Comparison of ENCODE assay signal across 16 cellular contexts in the genomic region with DNA sequence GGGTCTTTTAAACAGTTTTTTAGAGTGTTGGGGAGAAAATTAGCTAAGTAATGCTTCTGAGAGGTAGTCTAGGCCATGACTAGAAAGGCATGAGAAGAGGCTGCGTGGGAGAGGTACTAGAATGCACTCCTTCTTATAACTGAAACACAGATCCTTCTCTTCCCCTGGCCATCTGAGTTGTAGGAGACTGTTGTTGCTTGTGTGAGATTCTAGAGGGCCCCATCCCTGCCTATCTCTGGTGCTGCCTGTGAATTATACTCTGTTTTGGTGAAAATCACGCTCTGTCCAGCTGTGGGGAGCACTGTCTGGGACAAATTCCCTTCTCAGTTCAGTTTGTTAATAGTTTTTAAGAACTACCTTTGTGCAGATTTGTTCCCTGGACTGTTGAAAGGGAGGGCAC. TPM values are rescaled to one million over a fixed set of nuclear protein-coding genes. Genes with fewer than 3 reads are reported as not detected.
A peak's percentile ranks its signal among the peaks of the same experiment; 100 is the strongest.
DNase-seq lines count a peak whose midpoint lies in the region; ATAC-seq and TF ChIP-seq lines count a peak whose summit lies in the region.
"Had no signal": no experiment of that assay in that cellular context is flagged by ENCODE, and none has a peak within 500 bp of the region (broad histone marks: within the 10 kb centered on the region; RNA-seq: fewer than 3 reads in every experiment).

No MANE protein-coding gene starts in this region.

- H3K4me3 Mint-ChIP-seq in activated CD4-positive, alpha-beta T cell treated with anti-CD3 and anti-CD28 coated beads, Interleukin-2, amount 10 ng/mL, durations not matched to agents 7 days and 5 days, result no peak overlapping the region
- H3K4me3 Mint-ChIP-seq: T-helper 17 cell had no signal

- H3K27me3 ChIP-seq in iPS-18a (ENCODE audit: control insufficient read depth, insufficient read depth, low read length) (no peaks in the 10 kb centered on the region), gastrocnemius medialis (no peaks in the 10 kb centered on the region)
- H3K27me3 ChIP-seq: body of pancreas had no signal

- H3K9me3 ChIP-seq in iPS-18a (ENCODE audit: control insufficient read depth, low read depth, low read length), result no peaks in the 10 kb centered on the region
- no peaks in the 10 kb centered on the region for H3K9me3 ChIP-seq in gastrocnemius medialis
- H3K9me3 ChIP-seq: body of pancreas had no signal

- no peak for TF ChIP-seq CTCF in gastrocnemius medialis (IDR thresholded peaks at IDR 0.05 in 4 of 5, conservative IDR thresholded peaks at IDR 0.05 in 1 of 5)

- H3K4me3 ChIP-seq in iPS-18a (ENCODE audit: low read length) (no peak overlapping the region), gastrocnemius medialis (no peak overlapping the region)
- H3K4me3 ChIP-seq: body of pancreas, skin epidermis had no signal

- TF ChIP-seq POLR2A in gastrocnemius medialis (IDR thresholded peaks at IDR 0.05), result no peak

- POLR2A ChIA-PET in activated CD4-positive, alpha-beta T cell treated with anti-CD3 and anti-CD28 coated beads, Interleukin-2, amount 10 ng/mL, durations not matched to agents 7 days and 5 days (lab: Charles Lee), result no interaction called here

- H3K36me3 Mint-ChIP-seq in activated CD4-positive, alpha-beta T cell treated with anti-CD3 and anti-CD28 coated beads, Interleukin-2, amount 10 ng/mL, durations not matched to agents 7 days and 5 days (ENCODE audit: low read depth), result no peaks in the 10 kb centered on the region

- DNase-seq in Ammon's horn (ENCODE audit: low spot score), result peak; percentile 76
- DNase-seq in gastrocnemius medialis, result no peak
- no peak for DNase-seq in activated effector memory CD4-positive, alpha-beta T cell treated with Interleukin-2 at 50 U/mL for 16 hours
- DNase-seq in HCEC 1CT, result no peak
- DNase-seq in activated CD4-positive, alpha-beta T cell treated with anti-CD3 and anti-CD28 coated beads, Interleukin-2, amount 10 ng/mL, durations not matched to agents 7 days and 5 days, result no peak
- DNase-seq: activated gamma-delta T cell, body of pancreas, EL, NCI-H146, T-helper 17 cell had no signal

- intact Hi-C loops in gastrocnemius medialis (cut with DNase I; ENCODE audit: low total_unique reads), result loop anchor here (10.0 kb wide), 1 partner anchor 380 kb away; no protein-coding TSS in a partner anchor

- H3K36me3 ChIP-seq in iPS-18a (ENCODE audit: control insufficient read depth, low read depth, low read length) (peaks cover 11% of the 10 kb centered on the region), gastrocnemius medialis (no peaks in the 10 kb centered on the region)

- in situ Hi-C loops in gastrocnemius medialis (cut with MboI; ENCODE audit: low sequenced_read_pairs in 4 of 4), result loop anchor here in 2 of 4 donors (25.0 kb wide), 2 partner anchors 393 to 668 kb away; partner anchors contain the start of gene TNPO1 (in 1 of the 2)

- peak overlapping the region; percentile 86 for H3K27ac ChIP-seq in angular gyrus (ENCODE audit: low read depth, low read length)
- H3K27ac ChIP-seq in iPS-18a (ENCODE audit: low read length), result peak overlapping the region; percentile 16
- peak overlapping the region in 3 of 4 donors; percentile 16 to 48 (median 24) for H3K27ac ChIP-seq in gastrocnemius medialis
- H3K27ac ChIP-seq: body of pancreas had no signal

- no peaks in the 10 kb centered on the region for H3K4me1 Mint-ChIP-seq in activated CD4-positive, alpha-beta T cell treated with anti-CD3 and anti-CD28 coated beads, Interleukin-2, amount 10 ng/mL, durations not matched to agents 7 days and 5 days
- H3K4me1 Mint-ChIP-seq: T-helper 17 cell had no signal

- ATAC-seq in gastrocnemius medialis (no peak), HG03159 (IDR thresholded peaks at IDR 0.05; ENCODE audit: unreplicated experiment) (no peak)
- ATAC-seq: activated CD4-positive, CD25-positive, alpha-beta regulatory T cell treated with anti-CD3 and anti-CD28 coated beads, Interleukin-2, amount 50 U/mL, for 24 hours; body of pancreas; T-helper 17 cell had no signal

- H3K4me1 ChIP-seq in iPS-18a (ENCODE audit: control insufficient read depth, low read depth, low read length), result peaks cover 13% of the 10 kb centered on the region
- peaks cover 0 to 4% of the 10 kb centered on the region in 2 donors for H3K4me1 ChIP-seq in gastrocnemius medialis
- H3K4me1 ChIP-seq: body of pancreas had no signal

- peaks cover 34% of the 10 kb centered on the region for H3K27me3 Mint-ChIP-seq in activated CD4-positive, alpha-beta T cell treated with anti-CD3 and anti-CD28 coated beads, Interleukin-2, amount 10 ng/mL, durations not matched to agents 7 days and 5 days

- no peak overlapping the region for H3K9ac ChIP-seq in iPS-18a (ENCODE audit: low read length)

- no peaks in the 10 kb centered on the region for H3K9me3 Mint-ChIP-seq in activated CD4-positive, alpha-beta T cell treated with anti-CD3 and anti-CD28 coated beads, Interleukin-2, amount 10 ng/mL, durations not matched to agents 7 days and 5 days

- CTCF ChIA-PET in activated CD4-positive, alpha-beta T cell treated with anti-CD3 and anti-CD28 coated beads, Interleukin-2, amount 10 ng/mL, durations not matched to agents 7 days and 5 days (lab: Charles Lee), result interaction anchor here (0.8 kb wide), 1 partner anchor 8 kb away, joined by 3 read pairs; no protein-coding TSS in a partner anchor

- no peak overlapping the region for H3K27ac Mint-ChIP-seq in activated CD4-positive, alpha-beta T cell treated with anti-CD3 and anti-CD28 coated beads, Interleukin-2, amount 10 ng/mL, durations not matched to agents 7 days and 5 days
- H3K27ac Mint-ChIP-seq: T-helper 17 cell had no signal

RNA-seq across cellular contexts. Expression of gene MAP1B, which starts 37.5 kb away (rescaled TPM):
- total RNA-seq in gastrocnemius medialis, result 100 to 1,000 TPM in 2 of 4 donors, 10 to 100 TPM in 2; 44.2 to 120 (median 83.4) TPM
- total RNA-seq in activated CD4-positive, alpha-beta T cell treated with anti-CD3 and anti-CD28 coated beads, Interleukin-2, amount 10 ng/mL, durations not matched to agents 7 days and 5 days, result under 1 TPM in 1 of 2 experiments, not detected in 1; 0.06 TPM
- total RNA-seq: HT-29 had no signal

Comparison
In these comparisons a context has a peak if more than half of its experiments do, and no peak if none do; other contexts are left out.
1. H3K27ac ChIP-seq: peak in every context shown above with its lines; median percentile 86 in angular gyrus; 24 in gastrocnemius medialis; 16 in iPS-18a.
2. RNA of gene MAP1B, which starts 37.5 kb away (total RNA-seq): 44.2 to 120 TPM in gastrocnemius medialis; 0.06 TPM in activated CD4-positive, alpha-beta T cell treated with anti-CD3 and anti-CD28 coated beads, Interleukin-2, amount 10 ng/mL, durations not matched to agents 7 days and 5 days; every median in the first group is over 10 times any median in the second.